1 cellular context compared by ENCODE assay signal in genomic region chr1:24155011-24155782, GRCh38.
TF ChIP-seq lines count a peak whose summit lies in the region.

No MANE protein-coding gene starts in this region.

TF ChIP-seq in HepG2, 621 proteins besides CTCF, POLR2A, EP300 and RAD21 (continued from another document and continues in another):
- TF ChIP-seq, protein P1, sequence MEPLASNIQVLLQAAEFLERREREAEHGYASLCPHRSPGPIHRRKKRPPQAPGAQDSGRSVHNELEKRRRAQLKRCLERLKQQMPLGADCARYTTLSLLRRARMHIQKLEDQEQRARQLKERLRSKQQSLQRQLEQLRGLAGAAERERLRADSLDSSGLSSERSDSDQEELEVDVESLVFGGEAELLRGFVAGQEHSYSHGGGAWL (CRISPR knock-in tag; IDR thresholded peaks at IDR 0.05): no peak
- TF ChIP-seq DPF2 (CRISPR knock-in tag; IDR thresholded peaks at IDR 0.05; ENCODE audit: borderline replicate concordance, low read depth) (no peak), KDM5A (IDR thresholded peaks at IDR 0.05; ENCODE audit: borderline replicate concordance, low read length) (no peak), SP140L (CRISPR knock-in tag; IDR thresholded peaks at IDR 0.05; ENCODE audit: borderline replicate concordance) (no peak), NONO (IDR thresholded peaks at IDR 0.05) (no peak), NONO (CRISPR knock-in tag; conservative IDR thresholded peaks at IDR 0.05) (no peak), MTF1 (CRISPR knock-in tag; IDR thresholded peaks at IDR 0.05) (no peak), SIN3A (IDR thresholded peaks at IDR 0.05; ENCODE audit: borderline replicate concordance, low read depth, low read length) (no peak), THAP7 (CRISPR knock-in tag; IDR thresholded peaks at IDR 0.05) (no peak), ZFAT (CRISPR knock-in tag; conservative IDR thresholded peaks at IDR 0.05) (no peak), CENPX (CRISPR knock-in tag; IDR thresholded peaks at IDR 0.05) (no peak), CBX1 (IDR thresholded peaks at IDR 0.05; ENCODE audit: low read depth) (no peak), HOXA5 (CRISPR knock-in tag; IDR thresholded peaks at IDR 0.05) (no peak), ZNF607 (CRISPR knock-in tag; IDR thresholded peaks at IDR 0.05; ENCODE audit: borderline replicate concordance) (no peak), ZNF75D (CRISPR knock-in tag; IDR thresholded peaks at IDR 0.05; ENCODE audit: borderline replicate concordance) (no peak), GATAD2A (CRISPR knock-in tag; IDR thresholded peaks at IDR 0.05) (no peak), ZNF512 (CRISPR knock-in tag; IDR thresholded peaks at IDR 0.05) (no peak), YY1 (IDR thresholded peaks at IDR 0.05; ENCODE audit: insufficient read depth, insufficient replicate concordance, low read depth, low read length) (no peak), NR1H2 (CRISPR knock-in tag; IDR thresholded peaks at IDR 0.05; ENCODE audit: borderline replicate concordance, low read depth) (no peak), ZNF670 (CRISPR knock-in tag; IDR thresholded peaks at IDR 0.05; ENCODE audit: borderline replicate concordance) (no peak), SIX4 (CRISPR knock-in tag; IDR thresholded peaks at IDR 0.05) (no peak), KDM3A (CRISPR knock-in tag; IDR thresholded peaks at IDR 0.05; ENCODE audit: low read depth) (no peak), ZBTB38 (CRISPR knock-in tag; IDR thresholded peaks at IDR 0.05) (no peak), ZFP37 (CRISPR knock-in tag; IDR thresholded peaks at IDR 0.05; ENCODE audit: borderline replicate concordance) (no peak), ZNF136 (CRISPR knock-in tag; IDR thresholded peaks at IDR 0.05; ENCODE audit: low read depth) (no peak), ZSCAN30 (CRISPR knock-in tag; IDR thresholded peaks at IDR 0.05) (no peak), RORA (CRISPR knock-in tag; IDR thresholded peaks at IDR 0.05) (no peak), ZNF800 (CRISPR knock-in tag; IDR thresholded peaks at IDR 0.05) (no peak)
- TF ChIP-seq, protein P2, sequence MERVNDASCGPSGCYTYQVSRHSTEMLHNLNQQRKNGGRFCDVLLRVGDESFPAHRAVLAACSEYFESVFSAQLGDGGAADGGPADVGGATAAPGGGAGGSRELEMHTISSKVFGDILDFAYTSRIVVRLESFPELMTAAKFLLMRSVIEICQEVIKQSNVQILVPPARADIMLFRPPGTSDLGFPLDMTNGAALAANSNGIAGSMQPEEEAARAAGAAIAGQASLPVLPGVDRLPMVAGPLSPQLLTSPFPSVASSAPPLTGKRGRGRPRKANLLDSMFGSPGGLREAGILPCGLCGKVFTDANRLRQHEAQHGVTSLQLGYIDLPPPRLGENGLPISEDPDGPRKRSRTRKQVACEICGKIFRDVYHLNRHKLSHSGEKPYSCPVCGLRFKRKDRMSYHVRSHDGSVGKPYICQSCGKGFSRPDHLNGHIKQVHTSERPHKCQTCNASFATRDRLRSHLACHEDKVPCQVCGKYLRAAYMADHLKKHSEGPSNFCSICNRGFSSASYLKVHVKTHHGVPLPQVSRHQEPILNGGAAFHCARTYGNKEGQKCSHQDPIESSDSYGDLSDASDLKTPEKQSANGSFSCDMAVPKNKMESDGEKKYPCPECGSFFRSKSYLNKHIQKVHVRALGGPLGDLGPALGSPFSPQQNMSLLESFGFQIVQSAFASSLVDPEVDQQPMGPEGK (CRISPR knock-in tag; IDR thresholded peaks at IDR 0.05): peak; percentile 34; the same call in 1 of the 2 replicates
- TF ChIP-seq, protein P3, sequence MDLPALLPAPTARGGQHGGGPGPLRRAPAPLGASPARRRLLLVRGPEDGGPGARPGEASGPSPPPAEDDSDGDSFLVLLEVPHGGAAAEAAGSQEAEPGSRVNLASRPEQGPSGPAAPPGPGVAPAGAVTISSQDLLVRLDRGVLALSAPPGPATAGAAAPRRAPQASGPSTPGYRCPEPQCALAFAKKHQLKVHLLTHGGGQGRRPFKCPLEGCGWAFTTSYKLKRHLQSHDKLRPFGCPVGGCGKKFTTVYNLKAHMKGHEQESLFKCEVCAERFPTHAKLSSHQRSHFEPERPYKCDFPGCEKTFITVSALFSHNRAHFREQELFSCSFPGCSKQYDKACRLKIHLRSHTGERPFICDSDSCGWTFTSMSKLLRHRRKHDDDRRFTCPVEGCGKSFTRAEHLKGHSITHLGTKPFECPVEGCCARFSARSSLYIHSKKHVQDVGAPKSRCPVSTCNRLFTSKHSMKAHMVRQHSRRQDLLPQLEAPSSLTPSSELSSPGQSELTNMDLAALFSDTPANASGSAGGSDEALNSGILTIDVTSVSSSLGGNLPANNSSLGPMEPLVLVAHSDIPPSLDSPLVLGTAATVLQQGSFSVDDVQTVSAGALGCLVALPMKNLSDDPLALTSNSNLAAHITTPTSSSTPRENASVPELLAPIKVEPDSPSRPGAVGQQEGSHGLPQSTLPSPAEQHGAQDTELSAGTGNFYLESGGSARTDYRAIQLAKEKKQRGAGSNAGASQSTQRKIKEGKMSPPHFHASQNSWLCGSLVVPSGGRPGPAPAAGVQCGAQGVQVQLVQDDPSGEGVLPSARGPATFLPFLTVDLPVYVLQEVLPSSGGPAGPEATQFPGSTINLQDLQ (CRISPR knock-in tag; IDR thresholded peaks at IDR 0.05): no peak
- TF ChIP-seq, protein P4, sequence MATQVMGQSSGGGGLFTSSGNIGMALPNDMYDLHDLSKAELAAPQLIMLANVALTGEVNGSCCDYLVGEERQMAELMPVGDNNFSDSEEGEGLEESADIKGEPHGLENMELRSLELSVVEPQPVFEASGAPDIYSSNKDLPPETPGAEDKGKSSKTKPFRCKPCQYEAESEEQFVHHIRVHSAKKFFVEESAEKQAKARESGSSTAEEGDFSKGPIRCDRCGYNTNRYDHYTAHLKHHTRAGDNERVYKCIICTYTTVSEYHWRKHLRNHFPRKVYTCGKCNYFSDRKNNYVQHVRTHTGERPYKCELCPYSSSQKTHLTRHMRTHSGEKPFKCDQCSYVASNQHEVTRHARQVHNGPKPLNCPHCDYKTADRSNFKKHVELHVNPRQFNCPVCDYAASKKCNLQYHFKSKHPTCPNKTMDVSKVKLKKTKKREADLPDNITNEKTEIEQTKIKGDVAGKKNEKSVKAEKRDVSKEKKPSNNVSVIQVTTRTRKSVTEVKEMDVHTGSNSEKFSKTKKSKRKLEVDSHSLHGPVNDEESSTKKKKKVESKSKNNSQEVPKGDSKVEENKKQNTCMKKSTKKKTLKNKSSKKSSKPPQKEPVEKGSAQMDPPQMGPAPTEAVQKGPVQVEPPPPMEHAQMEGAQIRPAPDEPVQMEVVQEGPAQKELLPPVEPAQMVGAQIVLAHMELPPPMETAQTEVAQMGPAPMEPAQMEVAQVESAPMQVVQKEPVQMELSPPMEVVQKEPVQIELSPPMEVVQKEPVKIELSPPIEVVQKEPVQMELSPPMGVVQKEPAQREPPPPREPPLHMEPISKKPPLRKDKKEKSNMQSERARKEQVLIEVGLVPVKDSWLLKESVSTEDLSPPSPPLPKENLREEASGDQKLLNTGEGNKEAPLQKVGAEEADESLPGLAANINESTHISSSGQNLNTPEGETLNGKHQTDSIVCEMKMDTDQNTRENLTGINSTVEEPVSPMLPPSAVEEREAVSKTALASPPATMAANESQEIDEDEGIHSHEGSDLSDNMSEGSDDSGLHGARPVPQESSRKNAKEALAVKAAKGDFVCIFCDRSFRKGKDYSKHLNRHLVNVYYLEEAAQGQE (IDR thresholded peaks at IDR 0.05; ENCODE audit: borderline replicate concordance in 1 of 2, low read depth in 1 of 2, low read length in 2 of 2): no peak
- TF ChIP-seq, protein P5, sequence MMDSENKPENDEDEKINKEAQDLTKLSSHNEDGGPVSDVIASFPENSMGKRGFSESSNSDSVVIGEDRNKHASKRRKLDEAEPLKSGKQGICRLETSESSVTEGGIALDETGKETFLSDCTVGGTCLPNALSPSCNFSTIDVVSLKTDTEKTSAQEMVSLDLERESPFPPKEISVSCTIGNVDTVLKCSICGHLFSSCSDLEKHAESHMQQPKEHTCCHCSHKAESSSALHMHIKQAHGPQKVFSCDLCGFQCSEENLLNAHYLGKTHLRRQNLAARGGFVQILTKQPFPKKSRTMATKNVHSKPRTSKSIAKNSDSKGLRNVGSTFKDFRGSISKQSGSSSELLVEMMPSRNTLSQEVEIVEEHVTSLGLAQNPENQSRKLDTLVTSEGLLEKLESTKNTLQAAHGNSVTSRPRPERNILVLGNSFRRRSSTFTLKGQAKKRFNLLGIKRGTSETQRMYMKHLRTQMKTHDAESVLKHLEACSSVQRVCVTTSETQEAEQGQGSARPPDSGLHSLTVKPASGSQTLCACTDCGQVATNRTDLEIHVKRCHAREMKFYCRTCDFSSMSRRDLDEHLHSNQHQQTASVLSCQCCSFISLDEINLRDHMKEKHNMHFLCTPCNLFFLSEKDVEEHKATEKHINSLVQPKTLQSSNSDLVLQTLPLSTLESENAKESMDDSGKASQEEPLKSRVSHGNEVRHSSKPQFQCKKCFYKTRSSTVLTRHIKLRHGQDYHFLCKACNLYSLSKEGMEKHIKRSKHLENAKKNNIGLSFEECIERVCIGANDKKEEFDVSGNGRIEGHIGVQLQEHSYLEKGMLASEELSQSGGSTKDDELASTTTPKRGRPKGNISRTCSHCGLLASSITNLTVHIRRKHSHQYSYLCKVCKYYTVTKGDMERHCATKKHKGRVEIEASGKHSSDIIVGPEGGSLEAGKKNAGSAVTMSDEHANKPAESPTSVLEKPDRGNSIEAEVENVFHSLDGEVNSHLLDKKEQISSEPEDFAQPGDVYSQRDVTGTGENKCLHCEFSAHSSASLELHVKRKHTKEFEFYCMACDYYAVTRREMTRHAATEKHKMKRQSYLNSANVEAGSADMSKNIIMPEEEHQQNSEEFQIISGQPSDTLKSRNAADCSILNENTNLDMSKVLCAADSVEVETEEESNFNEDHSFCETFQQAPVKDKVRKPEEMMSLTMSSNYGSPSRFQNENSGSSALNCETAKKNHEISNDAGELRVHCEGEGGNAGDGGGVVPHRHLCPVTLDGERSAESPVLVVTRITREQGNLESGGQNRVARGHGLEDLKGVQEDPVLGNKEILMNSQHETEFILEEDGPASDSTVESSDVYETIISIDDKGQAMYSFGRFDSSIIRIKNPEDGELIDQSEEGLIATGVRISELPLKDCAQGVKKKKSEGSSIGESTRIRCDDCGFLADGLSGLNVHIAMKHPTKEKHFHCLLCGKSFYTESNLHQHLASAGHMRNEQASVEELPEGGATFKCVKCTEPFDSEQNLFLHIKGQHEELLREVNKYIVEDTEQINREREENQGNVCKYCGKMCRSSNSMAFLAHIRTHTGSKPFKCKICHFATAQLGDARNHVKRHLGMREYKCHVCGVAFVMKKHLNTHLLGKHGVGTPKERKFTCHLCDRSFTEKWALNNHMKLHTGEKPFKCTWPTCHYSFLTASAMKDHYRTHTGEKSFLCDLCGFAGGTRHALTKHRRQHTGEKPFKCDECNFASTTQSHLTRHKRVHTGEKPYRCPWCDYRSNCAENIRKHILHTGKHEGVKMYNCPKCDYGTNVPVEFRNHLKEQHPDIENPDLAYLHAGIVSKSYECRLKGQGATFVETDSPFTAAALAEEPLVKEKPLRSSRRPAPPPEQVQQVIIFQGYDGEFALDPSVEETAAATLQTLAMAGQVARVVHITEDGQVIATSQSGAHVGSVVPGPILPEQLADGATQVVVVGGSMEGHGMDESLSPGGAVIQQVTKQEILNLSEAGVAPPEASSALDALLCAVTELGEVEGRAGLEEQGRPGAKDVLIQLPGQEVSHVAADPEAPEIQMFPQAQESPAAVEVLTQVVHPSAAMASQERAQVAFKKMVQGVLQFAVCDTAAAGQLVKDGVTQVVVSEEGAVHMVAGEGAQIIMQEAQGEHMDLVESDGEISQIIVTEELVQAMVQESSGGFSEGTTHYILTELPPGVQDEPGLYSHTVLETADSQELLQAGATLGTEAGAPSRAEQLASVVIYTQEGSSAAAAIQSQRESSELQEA (CRISPR knock-in tag; IDR thresholded peaks at IDR 0.05; ENCODE audit: not compliant biosample characterization): no peak
